ENCODE assay signal across 11 cellular contexts in genomic region chr12:34402899-34403705, GRCh38.
DNase-seq lines count a peak whose midpoint lies in the region; ATAC-seq and TF ChIP-seq lines count a peak whose summit lies in the region.
"Had no signal": no experiment of that assay in that cellular context is flagged by ENCODE, and none has a peak within 500 bp of the region (broad histone marks: within the 10 kb centered on the region; RNA-seq: fewer than 3 reads in every experiment).

No MANE protein-coding gene starts in this region.

- no peak overlapping the region for H2BK12ac ChIP-seq in H9 (ENCODE audit: insufficient read length, low read depth, low read length)

- H3K36me3 Mint-ChIP-seq in H9 (ENCODE audit: insufficient read depth in 1 of 3, low read depth in 3 of 3): peaks cover 3 to 18% (median 9%) of the 10 kb centered on the region in 3 experiments; a peak in 5 of 7 replicates
- peaks cover 4% of the 10 kb centered on the region for H3K36me3 Mint-ChIP-seq in endothelial cell (ENCODE audit: low read depth, unreplicated experiment)

- no peak overlapping the region for H3K56ac ChIP-seq in H9 (ENCODE audit: insufficient read length, low read depth, low read length)

- H3K27ac Mint-ChIP-seq in H9: no peak overlapping the region
- no peak overlapping the region for H3K27ac Mint-ChIP-seq in endothelial cell (ENCODE audit: unreplicated experiment)
- H3K27ac Mint-ChIP-seq: activated T-helper 1 cell treated with anti-CD3 and anti-CD28 coated beads, Interleukin-12 subunit alpha, Interleukin-12 subunit beta, Interleukin-2, Interleukin-4 antibody, amounts not matched to agents 30 ng/mL and 10 ng/mL and 1 ng/mL, durations not matched to agents 14 hours and 24 hours and 36 hours had no signal

- H3K9me3 Mint-ChIP-seq in H9: peaks cover 92 to 98% of the 10 kb centered on the region in 2 experiments
- peaks cover 8% of the 10 kb centered on the region for H3K9me3 Mint-ChIP-seq in endothelial cell (ENCODE audit: unreplicated experiment)

- H3K79me2 ChIP-seq in H9 (ENCODE audit: insufficient read depth, low read length) (no peaks in the 10 kb centered on the region), osteoblast (ENCODE audit: insufficient read depth, low read length) (no peaks in the 10 kb centered on the region)

- H3K27me3 Mint-ChIP-seq in H9 (ENCODE audit: low read depth): no peaks in the 10 kb centered on the region; the same call in none of the 2 replicates
- peaks cover 2% of the 10 kb centered on the region for H3K27me3 Mint-ChIP-seq in endothelial cell (ENCODE audit: unreplicated experiment)

- H2BK5ac ChIP-seq in H9 (ENCODE audit: insufficient read length, low read length): no peak overlapping the region

- H3T11ph ChIP-seq in H9 (ENCODE audit: low read length): no peak overlapping the region

- no peak overlapping the region for H2AK5ac ChIP-seq in H9 (ENCODE audit: insufficient read length, low read length)

- H3K27ac ChIP-seq in H9 (ENCODE audit: insufficient read length, low read depth, low read length) (no peak overlapping the region), osteoblast (ENCODE audit: low read depth, low read length) (no peak overlapping the region)
- H3K27ac ChIP-seq: GM23248 had no signal

- no peak for TF ChIP-seq CTCF in H9 (conservative IDR thresholded peaks at IDR 0.05)
- TF ChIP-seq CTCF in endothelial cell (IDR thresholded peaks at IDR 0.05; ENCODE audit: unreplicated experiment): no peak
- TF ChIP-seq CTCF in osteoblast (IDR thresholded peaks at IDR 0.05; ENCODE audit: extremely low read depth, low read depth, low read length): no peak

- no peaks in the 10 kb centered on the region for H3K23me2 ChIP-seq in H9 (ENCODE audit: insufficient read length, low read depth, low read length, poor library complexity, severe bottlenecking)

- H3K79me1 ChIP-seq in H9 (ENCODE audit: insufficient read depth, low read depth, low read length, poor library complexity, severe bottlenecking): no peaks in the 10 kb centered on the region

- H3K4me1 ChIP-seq in H9 (ENCODE audit: insufficient read depth, low read length): no peaks in the 10 kb centered on the region
- no peaks in the 10 kb centered on the region for H3K4me1 ChIP-seq in osteoblast (ENCODE audit: insufficient read depth, low read length)

- no peak overlapping the region for H3K18ac ChIP-seq in H9 (ENCODE audit: insufficient read length, low read depth, low read length)

- H3K4ac ChIP-seq in H9 (ENCODE audit: low read depth, low read length): no peak overlapping the region

- ATAC-seq in GM19023 (IDR thresholded peaks at IDR 0.05; ENCODE audit: unreplicated experiment): no peak
- no peak for ATAC-seq in GM21390 (IDR thresholded peaks at IDR 0.05; ENCODE audit: unreplicated experiment)
- no peak for ATAC-seq in HG03159 (IDR thresholded peaks at IDR 0.05; ENCODE audit: unreplicated experiment)

- no peak overlapping the region for H3K9ac ChIP-seq in H9 (ENCODE audit: extremely low read depth, insufficient read length, low read length)
- H3K9ac ChIP-seq: GM23248 had no signal

- H3K4me1 Mint-ChIP-seq in H9: no peaks in the 10 kb centered on the region
- H3K4me1 Mint-ChIP-seq in endothelial cell (ENCODE audit: unreplicated experiment): no peaks in the 10 kb centered on the region

- no peak overlapping the region for H2BK20ac ChIP-seq in H9 (ENCODE audit: low read depth, low read length, poor library complexity, severe bottlenecking)

- H3K9me3 ChIP-seq in H9 (ENCODE audit: control insufficient read depth, low read depth, low read length): peaks cover 100% of the 10 kb centered on the region
- H3K9me3 ChIP-seq in osteoblast (ENCODE audit: low read depth, low read length): peaks cover 3% of the 10 kb centered on the region

- H3K4me2 ChIP-seq in H9 (ENCODE audit: insufficient read depth, insufficient read length, low read length) (no peak overlapping the region), osteoblast (ENCODE audit: insufficient read depth, low read length) (no peak overlapping the region)

- H3K27me3 ChIP-seq in H9 (ENCODE audit: insufficient read depth, low read length) (no peaks in the 10 kb centered on the region), osteoblast (ENCODE audit: insufficient read depth, low read length) (no peaks in the 10 kb centered on the region)

- no peak overlapping the region for H2BK120ac ChIP-seq in H9 (ENCODE audit: low read depth, low read length, poor library complexity, severe bottlenecking)

- whole genome bisulfite sequencing in H9 (ENCODE audit: extremely low coverage, insufficient read length, low lambda C conversion rate): no CpG with 5 or more reads among the region's 33 CpGs

- H4K8ac ChIP-seq in H9 (replicated peaks; ENCODE audit: insufficient read length, low read depth, low read length): no peak overlapping the region

- no peak overlapping the region for H3K23ac ChIP-seq in H9 (ENCODE audit: insufficient read length, low read depth, low read length)

- H4K5ac ChIP-seq in H9 (ENCODE audit: insufficient read length, low read depth, low read length): no peak overlapping the region

- H3K4me3 Mint-ChIP-seq in H9 (no peak overlapping the region), endothelial cell (ENCODE audit: unreplicated experiment) (no peak overlapping the region)
- H3K4me3 Mint-ChIP-seq: activated T-helper 1 cell treated with anti-CD3 and anti-CD28 coated beads, Interleukin-12 subunit alpha, Interleukin-12 subunit beta, Interleukin-2, Interleukin-4 antibody, amounts not matched to agents 30 ng/mL and 10 ng/mL and 1 ng/mL, durations not matched to agents 14 hours and 24 hours and 36 hours had no signal

- H3K36me3 ChIP-seq in osteoblast (ENCODE audit: insufficient read depth, low read length): no peaks in the 10 kb centered on the region

- H2BK15ac ChIP-seq in H9 (ENCODE audit: low read depth, low read length): no peak overlapping the region

- H4K91ac ChIP-seq in H9 (ENCODE audit: insufficient read length, low read depth, low read length): no peak overlapping the region

- H3K14ac ChIP-seq in H9 (ENCODE audit: insufficient read depth, low read length): no peak overlapping the region

- DNase-seq in Ammon's horn (ENCODE audit: low spot score) (peak; percentile 0), H9 (peak; percentile 6), endothelial cell (ENCODE audit: low spot score) (peak; percentile 2), osteoblast (ENCODE audit: insufficient read length, low spot score, missing footprints) (peak; percentile 18), foreskin melanocyte (no peak)
- DNase-seq: GM23248, NCI-H2029 had no signal

- H2AFZ ChIP-seq in H9 (ENCODE audit: low read length) (no peak overlapping the region), osteoblast (ENCODE audit: low read length) (no peak overlapping the region)
- H2AFZ ChIP-seq: GM23248 had no signal

- H4K20me1 ChIP-seq in H9 (ENCODE audit: control insufficient read depth, insufficient read depth, insufficient read length) (no peaks in the 10 kb centered on the region), osteoblast (ENCODE audit: insufficient read depth, low read length) (no peaks in the 10 kb centered on the region)

- H3K4me3 ChIP-seq in osteoblast (ENCODE audit: insufficient read depth, low read length): no peak overlapping the region
- H3K4me3 ChIP-seq: GM23248 had no signal
